18 cellular contexts compared by ENCODE assay signal in genomic region chr16:11259655-11260595, GRCh38. TPM values are rescaled to one million over a fixed set of nuclear protein-coding genes. Genes with fewer than 3 reads are reported as not detected.
DNase-seq lines count a peak whose midpoint lies in the region; ATAC-seq and TF ChIP-seq lines count a peak whose summit lies in the region.
"Had no signal": no experiment of that assay in that cellular context is flagged by ENCODE, and none has a peak within 500 bp of the region (broad histone marks: within the 10 kb centered on the region; RNA-seq: fewer than 3 reads in every experiment).

No MANE protein-coding gene starts in this region.

- H3K4me3 ChIP-seq in heart left ventricle (no peak overlapping the region), ovary (no peak overlapping the region), gastrocnemius medialis (no peak overlapping the region)
- H3K4me3 ChIP-seq: pancreas, skin epidermis had no signal

- H3K4me1 Mint-ChIP-seq in type B pancreatic cell (ENCODE audit: unreplicated experiment), result peaks cover 11% of the 10 kb centered on the region

- no peak for TF ChIP-seq EP300 in ovary (IDR thresholded peaks at IDR 0.05)

- H3K27ac Mint-ChIP-seq in type B pancreatic cell, result peak overlapping the region; percentile 96

- no peaks in the 10 kb centered on the region for H3K9me3 Mint-ChIP-seq in type B pancreatic cell
- H3K9me3 Mint-ChIP-seq: stimulated activated naive CD8-positive, alpha-beta T cell treated with anti-CD3 and anti-CD28 coated beads, Interleukin-15, amount 100 ng/mL, for 72 hours had no signal

- H3K27ac ChIP-seq in heart left ventricle (peak overlapping the region in 7 of 12 donors; percentile 22 to 69 (median 54)), ovary (no peak overlapping the region), gastrocnemius medialis (no peak overlapping the region)

- in situ Hi-C loops in gastrocnemius medialis (cut with MboI; ENCODE audit: low sequenced_read_pairs in 4 of 4), result loop anchor here (5.0 to 10.0 kb wide), 2 partner anchors 285 to 293 kb away; no protein-coding TSS in a partner anchor

- no peaks in the 10 kb centered on the region for H3K36me3 Mint-ChIP-seq in type B pancreatic cell

- peaks cover 0 to 32% (median 26%) of the 10 kb centered on the region in 12 donors for H3K4me1 ChIP-seq in heart left ventricle
- peaks cover 2% of the 10 kb centered on the region for H3K4me1 ChIP-seq in ovary (ENCODE audit: insufficient read depth)
- H3K4me1 ChIP-seq in gastrocnemius medialis, result peaks cover 8 to 12% of the 10 kb centered on the region in 2 donors

- intact Hi-C loops in heart left ventricle (cut with DNase I) (loop anchor here in 8 of 10 donors (2.0 to 10.0 kb wide), 15 partner anchors 37 to 515 kb away; partner anchors contain the start of genes NUBP1 (in 1 of the 8) and RMI2 (in 1 of the 8)), cardiac septum (cut with DNase I) (loop anchor here (5.0 to 10.0 kb wide), 4 partner anchors 37 to 228 kb away; partner anchors contain the start of gene RMI2), ovary (cut with DNase I) (loop anchor here (5.0 to 10.0 kb wide), 4 partner anchors 52 to 97 kb away; partner anchors contain the start of gene RMI2 (in 2 of the 4)), gastrocnemius medialis (cut with DNase I; ENCODE audit: low total_unique reads) (loop anchor here (10.0 kb wide), 1 partner anchor 515 kb away; the partner anchor contains the start of gene NUBP1)

- peak overlapping the region; percentile 50 for H3K4me3 Mint-ChIP-seq in type B pancreatic cell

- H3K27me3 ChIP-seq in heart left ventricle (no peaks in the 10 kb centered on the region), ovary (no peaks in the 10 kb centered on the region), gastrocnemius medialis (no peaks in the 10 kb centered on the region)
- H3K27me3 ChIP-seq: pancreas, Peyer's patch had no signal

- ATAC-seq in heart left ventricle (no peak), left lobe of liver (no peak), gastrocnemius medialis (no peak)
- ATAC-seq: pancreas; stimulated activated naive CD8-positive, alpha-beta T cell treated with anti-CD3 and anti-CD28 coated beads, Interleukin-15, amount 100 ng/mL, for 72 hours had no signal

- peak in 1 of 5 donors; percentile 30 for DNase-seq in heart left ventricle
- no peak for DNase-seq in cardiac septum (ENCODE audit: low spot score)
- DNase-seq in left lobe of liver (ENCODE audit: low spot score), result peak; percentile 57
- DNase-seq in type B pancreatic cell (ENCODE audit: extremely low spot score, unreplicated experiment), result no peak
- DNase-seq in ovary, result no peak
- DNase-seq in gastrocnemius medialis, result no peak
- DNase-seq: DMS 273 treated with DMSO at 0.1 percent for 48 hours; NCI-H187 treated with DMSO at 0.1 percent for 48 hours; NCI-H69; stimulated activated naive CD8-positive, alpha-beta T cell treated with anti-CD3 and anti-CD28 coated beads, Interleukin-15, amount 100 ng/mL, for 72 hours had no signal

- TF ChIP-seq POLR2A in heart left ventricle (IDR thresholded peaks at IDR 0.05), result no peak
- no peak for TF ChIP-seq POLR2A in ovary (IDR thresholded peaks at IDR 0.05)
- TF ChIP-seq POLR2A in gastrocnemius medialis (IDR thresholded peaks at IDR 0.05), result no peak

- no peaks in the 10 kb centered on the region for H3K27me3 Mint-ChIP-seq in type B pancreatic cell

- H3K9me3 ChIP-seq in heart left ventricle (no peaks in the 10 kb centered on the region), ovary (no peaks in the 10 kb centered on the region), gastrocnemius medialis (no peaks in the 10 kb centered on the region)
- H3K9me3 ChIP-seq: pancreas, Peyer's patch had no signal

- TF ChIP-seq CTCF in heart left ventricle (IDR thresholded peaks at IDR 0.05) (no peak), type B pancreatic cell (conservative IDR thresholded peaks at IDR 0.05) (no peak), ovary (IDR thresholded peaks at IDR 0.05) (no peak), gastrocnemius medialis (IDR thresholded peaks at IDR 0.05 in 4 of 5, conservative IDR thresholded peaks at IDR 0.05 in 1 of 5) (no peak)

- WGBS in heart left ventricle, 4 donors, result 91 to 95% (median 93%) methylated on average over 11 to 12 of the region's 12 CpGs
- 77 to 85% (median 80%) methylated on average over 12 of the region's 12 CpGs for WGBS in ovary, 3 donors

- H3K36me3 ChIP-seq in heart left ventricle (peaks cover 0 to 3% (median 0%) of the 10 kb centered on the region in 9 donors), ovary (no peaks in the 10 kb centered on the region), gastrocnemius medialis (no peaks in the 10 kb centered on the region)
- H3K36me3 ChIP-seq: pancreas, Peyer's patch had no signal

RNA-seq across cellular contexts. Expression of gene SOCS1, which starts 3.9 kb away (rescaled TPM):
- total RNA-seq in heart left ventricle (10 to 100 TPM in 1 of 9 donors, 1 to 10 TPM in 7, under 1 TPM in 1; 0.63 to 14.8 (median 2.7) TPM), cardiac septum (1.7 TPM), left lobe of liver (0.91 TPM), type B pancreatic cell (ENCODE audit: low replicate concordance) (14.5 and 28.6 TPM in 2 replicates), ovary (10 to 100 TPM in 2 of 7 donors, 1 to 10 TPM in 5; 6.3 to 42.7 (median 9.4) TPM), gastrocnemius medialis (1 to 10 TPM; 1.1 to 5.5 (median 3.1) TPM)
- polyA plus RNA-seq in heart left ventricle (1 to 10 TPM; 2.9 to 9.1 TPM), ovary (1 to 10 TPM; 1.1 to 5.5 TPM)

RNA-seq across cellular contexts. Expression of gene TNP2, which starts 9.2 kb away (rescaled TPM):
- not detected for total RNA-seq in heart left ventricle
- polyA plus RNA-seq in heart left ventricle, result not detected
- not detected for total RNA-seq in cardiac septum
- not detected for total RNA-seq in left lobe of liver
- not detected in 2 replicates for total RNA-seq in type B pancreatic cell (ENCODE audit: low replicate concordance)
- total RNA-seq in ovary, result not detected
- polyA plus RNA-seq in ovary, result not detected
- not detected for total RNA-seq in gastrocnemius medialis
- total RNA-seq: chondrocyte, glomerular endothelial cell, M059J, pancreas, Peyer's patch had no signal
- polyA plus RNA-seq: adipose tissue, keratinocyte, pancreas had no signal

RNA-seq across cellular contexts. Expression of gene PRM3, which starts 13.5 kb away (rescaled TPM):
- not detected for total RNA-seq in heart left ventricle
- not detected for polyA plus RNA-seq in heart left ventricle
- total RNA-seq in cardiac septum, result not detected
- total RNA-seq in left lobe of liver, result not detected
- not detected in 2 replicates for total RNA-seq in type B pancreatic cell (ENCODE audit: low replicate concordance)
- total RNA-seq in ovary, result not detected
- polyA plus RNA-seq in ovary, result not detected
- total RNA-seq in gastrocnemius medialis, result not detected
- total RNA-seq: chondrocyte, glomerular endothelial cell, M059J, pancreas, Peyer's patch had no signal
- polyA plus RNA-seq: adipose tissue, keratinocyte, pancreas had no signal

RNA-seq across cellular contexts. Expression of gene PRM2, which starts 16.4 kb away (rescaled TPM):
- total RNA-seq in heart left ventricle (not detected), cardiac septum (not detected), left lobe of liver (not detected), type B pancreatic cell (ENCODE audit: low replicate concordance) (not detected in 2 replicates), ovary (not detected), gastrocnemius medialis (not detected)
- polyA plus RNA-seq in heart left ventricle (not detected), ovary (not detected)
- total RNA-seq: chondrocyte, glomerular endothelial cell, M059J, pancreas, Peyer's patch had no signal
- polyA plus RNA-seq: adipose tissue, keratinocyte, pancreas had no signal

RNA-seq across cellular contexts. Expression of gene PRM1, which starts 21.2 kb away (rescaled TPM):
- total RNA-seq in heart left ventricle (not detected), cardiac septum (not detected), left lobe of liver (not detected), type B pancreatic cell (ENCODE audit: low replicate concordance) (not detected in 2 replicates), ovary (not detected), gastrocnemius medialis (not detected)
- polyA plus RNA-seq in heart left ventricle (not detected), ovary (not detected)
- total RNA-seq: chondrocyte, glomerular endothelial cell, M059J, pancreas, Peyer's patch had no signal
- polyA plus RNA-seq: adipose tissue, keratinocyte, pancreas had no signal

Comparison
In these comparisons a context has a peak if more than half of its experiments do, and no peak if none do; other contexts are left out.
1. H3K27ac ChIP-seq: peak in heart left ventricle (7 of 12); none in ovary (0 of 2) and gastrocnemius medialis (0 of 4).